ENCODE assay signal across 23 cellular contexts in the genomic region with DNA sequence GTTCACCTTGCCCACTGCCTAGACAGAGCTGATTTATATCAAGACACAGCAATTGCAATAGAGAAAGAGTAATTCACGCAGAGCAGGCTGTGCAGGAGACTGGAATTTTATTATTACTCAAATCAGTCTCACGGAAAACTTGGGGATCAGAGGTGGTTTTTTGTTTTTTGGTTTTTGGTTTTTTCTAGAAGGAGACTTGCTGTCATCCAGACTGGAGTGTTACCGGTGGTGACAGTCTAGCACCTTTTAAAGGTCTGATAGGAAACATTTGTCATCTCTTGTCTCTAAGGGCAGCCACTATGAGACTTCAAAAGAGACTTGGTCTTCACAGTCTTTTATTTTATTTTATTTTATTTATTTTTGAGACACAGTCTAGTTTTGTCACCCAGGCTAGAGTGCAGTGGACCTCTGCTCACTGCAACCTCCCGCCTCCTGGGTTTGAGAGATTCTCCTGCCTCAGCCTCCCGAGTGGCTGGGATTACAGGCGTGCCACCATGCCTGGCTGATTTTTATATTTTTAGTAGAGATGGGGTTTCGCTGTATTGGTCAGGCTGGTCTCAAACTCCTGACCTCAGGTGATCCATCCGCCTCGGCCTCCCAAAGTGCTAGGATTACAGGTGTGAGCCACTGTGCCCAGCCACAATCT. TPM values are rescaled to one million over a fixed set of nuclear protein-coding genes. Genes with fewer than 3 reads are reported as not detected.
DNase-seq lines count a peak whose midpoint lies in the region; ATAC-seq and TF ChIP-seq lines count a peak whose summit lies in the region.
"Had no signal": no experiment of that assay in that cellular context is flagged by ENCODE, and none has a peak within 500 bp of the region (broad histone marks: within the 10 kb centered on the region; RNA-seq: fewer than 3 reads in every experiment).

No MANE protein-coding gene starts in this region.

- H3K9me3 Mint-ChIP-seq in activated naive CD4-positive, alpha-beta T cell treated with anti-CD3 and anti-CD28 coated beads for 36 hours = no peaks in the 10 kb centered on the region
- no peaks in the 10 kb centered on the region for H3K9me3 Mint-ChIP-seq in activated naive CD4-positive, alpha-beta T cell treated with anti-CD3 and anti-CD28 coated beads, Interleukin-2, amount 10 ng/mL, durations not matched to agents 7 days and 5 days
- no peaks in the 10 kb centered on the region for H3K9me3 Mint-ChIP-seq in stimulated activated naive CD8-positive, alpha-beta T cell treated with anti-CD3 and anti-CD28 coated beads, Interleukin-15, Interleukin-2, amounts not matched to agents 100 ng/mL and 50 ng/mL, for 24 hours
- H3K9me3 Mint-ChIP-seq: HFFc6 had no signal

- no peaks in the 10 kb centered on the region for H3K36me3 ChIP-seq in OCI-LY7 (ENCODE audit: insufficient read depth, low read length)
- H3K36me3 ChIP-seq: right atrium auricular region, WERI-Rb-1 had no signal

- peak overlapping the region; percentile 83 for H3K27ac ChIP-seq in OCI-LY7 (ENCODE audit: low read depth, low read length, poor library complexity, severe bottlenecking)
- H3K27ac ChIP-seq: KMS-11, right atrium auricular region, WERI-Rb-1 had no signal

- DNase-seq in activated naive CD4-positive, alpha-beta T cell treated with anti-CD3 and anti-CD28 coated beads for 36 hours = no peak
- DNase-seq in activated naive CD4-positive, alpha-beta T cell treated with anti-CD3 and anti-CD28 coated beads, Interleukin-2, amount 10 ng/mL, durations not matched to agents 7 days and 5 days = no peak
- DNase-seq in OCI-LY7 (ENCODE audit: low spot score) (peak; percentile 25), DMS 273 (lab: John Stamatoyannopoulos, UW; ENCODE audit: unreplicated experiment) (no peak)
- peak; percentile 17 for DNase-seq in central memory CD4-positive, alpha-beta T cell
- DNase-seq: Calu3; effector memory CD4-positive, alpha-beta T cell; glutamatergic neuron; HFFc6; NCI-H2081 treated with DMSO at 0.1 percent for 48 hours; NCI-H510A; SHP77 treated with DMSO at 0.1 percent for 48 hours; WERI-Rb-1 had no signal

- H3K27me3 Mint-ChIP-seq in activated naive CD4-positive, alpha-beta T cell treated with anti-CD3 and anti-CD28 coated beads for 36 hours (ENCODE audit: low read depth) = no peaks in the 10 kb centered on the region
- H3K27me3 Mint-ChIP-seq in activated naive CD4-positive, alpha-beta T cell treated with anti-CD3 and anti-CD28 coated beads, Interleukin-2, amount 10 ng/mL, durations not matched to agents 7 days and 5 days = no peaks in the 10 kb centered on the region
- no peaks in the 10 kb centered on the region for H3K27me3 Mint-ChIP-seq in stimulated activated naive CD8-positive, alpha-beta T cell treated with anti-CD3 and anti-CD28 coated beads, Interleukin-15, Interleukin-2, amounts not matched to agents 100 ng/mL and 50 ng/mL, for 24 hours

- H3K4me1 Mint-ChIP-seq in activated naive CD4-positive, alpha-beta T cell treated with anti-CD3 and anti-CD28 coated beads for 36 hours (ENCODE audit: low read depth) = peaks cover 34% of the 10 kb centered on the region
- peaks cover 43% of the 10 kb centered on the region for H3K4me1 Mint-ChIP-seq in activated naive CD4-positive, alpha-beta T cell treated with anti-CD3 and anti-CD28 coated beads, Interleukin-2, amount 10 ng/mL, durations not matched to agents 7 days and 5 days
- peaks cover 62% of the 10 kb centered on the region for H3K4me1 Mint-ChIP-seq in stimulated activated naive CD8-positive, alpha-beta T cell treated with anti-CD3 and anti-CD28 coated beads, Interleukin-15, Interleukin-2, amounts not matched to agents 100 ng/mL and 50 ng/mL, for 24 hours (ENCODE audit: low read depth)

- H3K36me3 Mint-ChIP-seq in activated naive CD4-positive, alpha-beta T cell treated with anti-CD3 and anti-CD28 coated beads for 36 hours (ENCODE audit: low read depth) = no peaks in the 10 kb centered on the region
- no peaks in the 10 kb centered on the region for H3K36me3 Mint-ChIP-seq in activated naive CD4-positive, alpha-beta T cell treated with anti-CD3 and anti-CD28 coated beads, Interleukin-2, amount 10 ng/mL, durations not matched to agents 7 days and 5 days
- H3K36me3 Mint-ChIP-seq in stimulated activated naive CD8-positive, alpha-beta T cell treated with anti-CD3 and anti-CD28 coated beads, Interleukin-15, Interleukin-2, amounts not matched to agents 100 ng/mL and 50 ng/mL, for 24 hours (ENCODE audit: low read depth) = no peaks in the 10 kb centered on the region

- CTCF ChIA-PET in activated naive CD4-positive, alpha-beta T cell treated with anti-CD3 and anti-CD28 coated beads for 36 hours (lab: Charles Lee) = no interaction called here
- CTCF ChIA-PET in activated naive CD4-positive, alpha-beta T cell treated with anti-CD3 and anti-CD28 coated beads, Interleukin-2, amount 10 ng/mL, durations not matched to agents 7 days and 5 days (lab: Charles Lee) = interaction anchor here (1.1 kb wide), 1 partner anchor 10 kb away, joined by 4 read pairs; no protein-coding TSS in a partner anchor
- CTCF ChIA-PET in OCI-LY7 (lab: Charles Lee; ENCODE audit: unreplicated experiment) = no interaction called here

- peaks cover 63% of the 10 kb centered on the region for H3K4me1 ChIP-seq in OCI-LY7 (ENCODE audit: insufficient read depth, low read length, poor library complexity, severe bottlenecking)
- H3K4me1 ChIP-seq: right atrium auricular region had no signal

- H2AFZ ChIP-seq in OCI-LY7 (ENCODE audit: low read length) = peak overlapping the region; percentile 92; the same call in 1 of the 2 replicates

- no peaks in the 10 kb centered on the region for H3K79me2 ChIP-seq in OCI-LY7 (ENCODE audit: insufficient read depth, low read depth, low read length)

- H3K9me3 ChIP-seq in OCI-LY7 (ENCODE audit: low read length) = peaks cover 3% of the 10 kb centered on the region; the same call in 1 of the 2 replicates
- H3K9me3 ChIP-seq: right atrium auricular region had no signal

- H3K27ac Mint-ChIP-seq in activated naive CD4-positive, alpha-beta T cell treated with anti-CD3 and anti-CD28 coated beads for 36 hours = peak overlapping the region; percentile 50
- H3K27ac Mint-ChIP-seq in activated naive CD4-positive, alpha-beta T cell treated with anti-CD3 and anti-CD28 coated beads, Interleukin-2, amount 10 ng/mL, durations not matched to agents 7 days and 5 days = no peak overlapping the region
- peak overlapping the region; percentile 94 for H3K27ac Mint-ChIP-seq in stimulated activated naive CD8-positive, alpha-beta T cell treated with anti-CD3 and anti-CD28 coated beads, Interleukin-15, Interleukin-2, amounts not matched to agents 100 ng/mL and 50 ng/mL, for 24 hours
- H3K27ac Mint-ChIP-seq: HFFc6 had no signal

- H3K4me3 ChIP-seq in OCI-LY7 (ENCODE audit: low read depth, low read length, poor library complexity, severe bottlenecking) = peak overlapping the region; percentile 52
- H3K4me3 ChIP-seq: right atrium auricular region had no signal

- no peak for TF ChIP-seq CTCF in OCI-LY7 (conservative IDR thresholded peaks at IDR 0.05; ENCODE audit: low read length)

- POLR2A ChIA-PET in OCI-LY7 (lab: Charles Lee) = no interaction called here

- no TSS peak for BruUV-seq in OCI-LY7 (replicated peaks; lab: Mats Ljungman, UMichigan)

- no peak for ATAC-seq in HG02798 (IDR thresholded peaks at IDR 0.05; ENCODE audit: poor library complexity, unreplicated experiment)
- ATAC-seq in GM21423 (IDR thresholded peaks at IDR 0.05; ENCODE audit: unreplicated experiment) = no peak
- ATAC-seq: left ventricle myocardium superior had no signal

- H3K4me2 ChIP-seq in OCI-LY7 (ENCODE audit: low read length) = peak overlapping the region; percentile 62
- H3K4me2 ChIP-seq: KMS-11 had no signal

- no peaks in the 10 kb centered on the region for H3K9me2 ChIP-seq in OCI-LY7 (ENCODE audit: insufficient read depth, low read length)

- no peak overlapping the region for H3K4me3 Mint-ChIP-seq in activated naive CD4-positive, alpha-beta T cell treated with anti-CD3 and anti-CD28 coated beads for 36 hours
- no peak overlapping the region for H3K4me3 Mint-ChIP-seq in activated naive CD4-positive, alpha-beta T cell treated with anti-CD3 and anti-CD28 coated beads, Interleukin-2, amount 10 ng/mL, durations not matched to agents 7 days and 5 days
- peak overlapping the region; percentile 69 for H3K4me3 Mint-ChIP-seq in stimulated activated naive CD8-positive, alpha-beta T cell treated with anti-CD3 and anti-CD28 coated beads, Interleukin-15, Interleukin-2, amounts not matched to agents 100 ng/mL and 50 ng/mL, for 24 hours
- H3K4me3 Mint-ChIP-seq: HFFc6 had no signal

- intact Hi-C loops in activated naive CD4-positive, alpha-beta T cell treated with anti-CD3 and anti-CD28 coated beads for 36 hours (cut with micrococcal nuclease) = loop anchor here (2.0 kb wide), 1 partner anchor 39 kb away; a partner anchor contains a TSS
- intact Hi-C loops in OCI-LY7 (cut with micrococcal nuclease; ENCODE audit: unreplicated experiment) = loop anchor here (2.0 kb wide), 2 partner anchors 43 to 101 kb away; a partner anchor contains a TSS

- no peaks in the 10 kb centered on the region for H4K20me1 ChIP-seq in OCI-LY7 (ENCODE audit: insufficient read depth, low read length)

RNA-seq across cellular contexts. Expression of a gene that starts 19.1 kb away (rescaled TPM):
- 10 to 100 TPM; 11.9 to 13.2 TPM for total RNA-seq in activated naive CD4-positive, alpha-beta T cell treated with anti-CD3 and anti-CD28 coated beads for 36 hours
- 0.15 and 1.2 TPM in 2 replicates for total RNA-seq in OCI-LY7 (2014; rRNA removed; shearing (Covaris generic))
- 0.99 and 1.5 TPM in 2 replicates for total RNA-seq in OCI-LY7 (2022)
- total RNA-seq: aorta, Calu3, cerebellum, osteoblast, urinary bladder had no signal

RNA-seq across cellular contexts. Expression of a gene that starts 36.4 kb away (rescaled TPM):
- 10 to 100 TPM; 20.8 to 24.1 TPM for total RNA-seq in activated naive CD4-positive, alpha-beta T cell treated with anti-CD3 and anti-CD28 coated beads for 36 hours
- 7.3 and 11.9 TPM in 2 replicates for total RNA-seq in OCI-LY7 (2014; rRNA removed; shearing (Covaris generic))
- total RNA-seq in OCI-LY7 (2022) = 19.6 and 31.5 TPM in 2 replicates

RNA-seq across cellular contexts. Expression of a gene that starts 39.0 kb away (rescaled TPM):
- total RNA-seq in activated naive CD4-positive, alpha-beta T cell treated with anti-CD3 and anti-CD28 coated beads for 36 hours = 10 to 100 TPM; 23.1 to 24.1 TPM
- 49.8 and 60.2 TPM in 2 replicates for total RNA-seq in OCI-LY7 (2014; rRNA removed; shearing (Covaris generic))
- total RNA-seq in OCI-LY7 (2022) = 34.4 and 36.7 TPM in 2 replicates

Comparison
In these comparisons a context has a peak if more than half of its experiments do, and no peak if none do; other contexts are left out.
1. DNase-seq: peak in OCI-LY7 (single experiment) and central memory CD4-positive, alpha-beta T cell (single experiment); none in activated naive CD4-positive, alpha-beta T cell treated with anti-CD3 and anti-CD28 coated beads for 36 hours (single experiment), activated naive CD4-positive, alpha-beta T cell treated with anti-CD3 and anti-CD28 coated beads, Interleukin-2, amount 10 ng/mL, durations not matched to agents 7 days and 5 days (single experiment) and DMS 273 (single experiment).
2. RNA of a gene that starts 19.1 kb away (total RNA-seq): 11.9 to 13.2 TPM in activated naive CD4-positive, alpha-beta T cell treated with anti-CD3 and anti-CD28 coated beads for 36 hours; 0.15 to 1.5 TPM in OCI-LY7; every median in the first group is over 4 times any median in the second.